Comparison of ENCODE assay signal across 16 cellular contexts in the genomic region with DNA sequence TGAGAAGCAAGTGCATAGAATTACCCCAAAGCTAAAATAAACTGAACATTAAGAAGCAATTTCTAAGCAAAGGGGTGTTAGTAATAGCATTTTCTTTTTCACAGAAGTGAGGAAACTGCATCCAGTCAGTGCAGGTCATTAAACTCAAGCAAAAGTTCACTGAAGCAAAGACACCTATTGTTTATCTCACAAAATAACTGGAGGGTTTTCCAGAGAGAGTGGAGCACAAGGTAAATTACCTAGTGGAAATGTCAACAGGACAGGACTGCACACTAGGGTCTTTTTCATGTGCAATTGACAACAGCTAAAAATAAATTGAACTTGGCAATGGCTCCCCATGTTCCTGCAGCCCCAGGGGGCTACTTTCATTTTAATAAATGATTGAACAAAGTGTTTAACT.
"Had no signal": no experiment of that assay in that cellular context is flagged by ENCODE, and none has a peak within 500 bp of the region (broad histone marks: within the 10 kb centered on the region; RNA-seq: fewer than 3 reads in every experiment).

No MANE protein-coding gene starts in this region.

- ATAC-seq: activated CD8-positive, alpha-beta T cell treated with anti-CD3 and anti-CD28 coated beads, Interleukin-2, amount 10 ng/mL, durations not matched to agents 7 days and 5 days; activated naive CD8-positive, alpha-beta T cell treated with anti-CD3 and anti-CD28 coated beads, Interleukin-2, amount 50 U/mL, for 24 hours; heart left ventricle; left colon; lower lobe of right lung; naive thymus-derived CD4-positive, alpha-beta T cell had no signal

- DNase-seq: activated CD4-positive, alpha-beta T cell treated with anti-CD3 and anti-CD28 coated beads for 1 hour; activated CD4-positive, alpha-beta T cell treated with anti-CD3 and anti-CD28 coated beads, Interleukin-2, amount 50 U/mL, for 1 hour; activated CD8-positive, alpha-beta T cell treated with anti-CD3 and anti-CD28 coated beads, Interleukin-2, amount 10 ng/mL, durations not matched to agents 7 days and 5 days; activated gamma-delta T cell; activated naive CD4-positive, alpha-beta T cell treated with anti-CD3 and anti-CD28 coated beads, Interleukin-2, amount 50 U/mL, for 16 hours; activated naive CD8-positive, alpha-beta T cell treated with anti-CD3 and anti-CD28 coated beads, Interleukin-2, amount 50 U/mL, for 24 hours; heart left ventricle; left colon; lower lobe of right lung; naive thymus-derived CD4-positive, alpha-beta T cell; occipital lobe; posterior cingulate gyrus; sigmoid colon; stimulated activated CD4-positive, alpha-beta T cell treated with anti-CD3 and anti-CD28 coated beads, Interleukin-2, amount 100 ng/mL, for 48 hours; stimulated activated naive CD4-positive, alpha-beta T cell treated with Interleukin-2 at 50 U/mL for 16 hours; T-helper 9 cell had no signal
